ENCODE assay signal across 1 cellular context in genomic region chr10:119394657-119395286, GRCh38.
TF ChIP-seq lines count a peak whose summit lies in the region.

No MANE protein-coding gene starts in this region.

TF ChIP-seq in GM23338, 12 proteins besides CTCF, POLR2A, EP300 and RAD21 (continued from another document):
- no peak for TF ChIP-seq ZNF462 (CRISPR knock-in tag; IDR thresholded peaks at IDR 0.05)
- no peak for TF ChIP-seq NANOG (IDR thresholded peaks at IDR 0.05; ENCODE audit: borderline replicate concordance)
- no peak for TF ChIP-seq EZH2phosphoT487 (IDR thresholded peaks at IDR 0.05; ENCODE audit: unreplicated experiment)
